Comparison of ENCODE assay signal across 14 cellular contexts in the genomic region with DNA sequence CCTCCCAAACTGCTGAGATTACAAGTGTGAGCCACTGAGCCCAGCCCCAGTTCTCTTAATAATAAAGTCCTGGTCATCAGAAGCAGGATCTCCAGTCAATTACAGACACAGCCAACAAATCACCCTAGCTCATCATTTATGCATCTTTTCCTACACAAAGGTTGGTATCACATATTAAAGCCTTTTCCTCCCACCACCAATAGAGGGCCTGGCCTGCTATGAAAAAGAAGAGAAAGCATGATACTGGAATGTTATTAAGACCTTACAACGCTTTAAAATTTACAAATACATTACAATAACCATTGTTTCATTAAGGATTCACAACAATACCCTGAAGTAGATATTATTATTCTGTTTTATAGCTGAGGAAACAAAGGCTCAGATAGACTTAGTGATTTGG. TPM values are rescaled to one million over a fixed set of nuclear protein-coding genes. Genes with fewer than 3 reads are reported as not detected.
DNase-seq lines count a peak whose midpoint lies in the region; ATAC-seq, FAIRE-seq and TF ChIP-seq lines count a peak whose summit lies in the region.
"Had no signal": no experiment of that assay in that cellular context is flagged by ENCODE, and none has a peak within 500 bp of the region (broad histone marks: within the 10 kb centered on the region; RNA-seq: fewer than 3 reads in every experiment).

No MANE protein-coding gene starts in this region.

- BruUV-seq in Calu3 (replicated peaks; lab: Mats Ljungman, UMichigan), result no TSS peak
- BruUV-seq in K562 (replicated peaks; lab: Mats Ljungman, UMichigan), result no TSS peak

- H3K36me3 Mint-ChIP-seq in Calu3 (ENCODE audit: insufficient read depth, unreplicated experiment) (no peaks in the 10 kb centered on the region), mesothelial cell of epicardium (no peaks in the 10 kb centered on the region)
- H3K36me3 Mint-ChIP-seq in CD8-positive, alpha-beta T cell, result no peaks in the 10 kb centered on the region
- H3K36me3 Mint-ChIP-seq: activated CD4-positive, alpha-beta memory T cell treated with anti-CD3 and anti-CD28 coated beads for 36 hours; activated naive CD8-positive, alpha-beta T cell treated with anti-CD3 and anti-CD28 coated beads for 36 hours; immature natural killer cell had no signal

- in situ Hi-C loops in K562 (cut with MboI), result no loop called here

- H3K4me2 ChIP-seq in K562 (ENCODE audit: insufficient read depth, low read length), result no peak overlapping the region

- TF ChIP-seq RAD21 in K562 (CRISPR knock-in tag; conservative IDR thresholded peaks at IDR 0.05 in 1 of 2, IDR thresholded peaks at IDR 0.05 in 1 of 2), result peak in 1 of 2 experiments; percentile 10; a peak in 1 of 4 replicates

- H3K27ac Mint-ChIP-seq in Calu3 (ENCODE audit: unreplicated experiment) (no peak overlapping the region), mesothelial cell of epicardium (no peak overlapping the region)
- no peak overlapping the region for H3K27ac Mint-ChIP-seq in CD8-positive, alpha-beta T cell
- H3K27ac Mint-ChIP-seq: activated CD4-positive, alpha-beta memory T cell treated with anti-CD3 and anti-CD28 coated beads for 36 hours; activated naive CD8-positive, alpha-beta T cell treated with anti-CD3 and anti-CD28 coated beads for 36 hours; immature natural killer cell had no signal

- H3K4me1 ChIP-seq in K562 (replicated peaks in 1 of 2; ENCODE audit: control insufficient read depth in 2 of 2, insufficient read depth in 2 of 2, low read length in 2 of 2), result no peaks in the 10 kb centered on the region
- no peaks in the 10 kb centered on the region for H3K4me1 ChIP-seq in CD8-positive, alpha-beta T cell (ENCODE audit: insufficient read depth, low read length)
- H3K4me1 ChIP-seq: pancreas, tibial artery had no signal

- H3K9ac ChIP-seq in K562 (ENCODE audit: insufficient read depth in 1 of 2, low read depth in 2 of 2, low read length in 2 of 2), result no peak overlapping the region

- ATAC-seq in K562, result no peak
- no peak for ATAC-seq in CD8-positive, alpha-beta T cell
- ATAC-seq in GM19467 (IDR thresholded peaks at IDR 0.05; ENCODE audit: unreplicated experiment), result no peak
- ATAC-seq: pancreas had no signal

- no peak for TF ChIP-seq POLR2A in K562 (conservative IDR thresholded peaks at IDR 0.05)

- no peak overlapping the region for H3K4me3 ChIP-seq in Jurkat, Clone E6-1 (ENCODE audit: low read length)
- H3K4me3 ChIP-seq in K562, result no peak overlapping the region
- H3K4me3 ChIP-seq in CD8-positive, alpha-beta T cell (ENCODE audit: low read depth, low read length), result no peak overlapping the region
- H3K4me3 ChIP-seq: pancreas, tibial artery had no signal

- H3K9me3 Mint-ChIP-seq in Calu3 (ENCODE audit: low read depth, unreplicated experiment), result no peaks in the 10 kb centered on the region
- H3K9me3 Mint-ChIP-seq in mesothelial cell of epicardium, result no peaks in the 10 kb centered on the region
- H3K9me3 Mint-ChIP-seq in CD8-positive, alpha-beta T cell, result no peaks in the 10 kb centered on the region
- H3K9me3 Mint-ChIP-seq: activated CD4-positive, alpha-beta memory T cell treated with anti-CD3 and anti-CD28 coated beads for 36 hours; activated naive CD8-positive, alpha-beta T cell treated with anti-CD3 and anti-CD28 coated beads for 36 hours had no signal

- no peak for DNase-seq in Calu3
- peak; percentile 3 for DNase-seq in Jurkat, Clone E6-1 (ENCODE audit: low read depth, low spot score)
- DNase-seq in K562 (ENCODE audit: extremely low read depth in 1 of 4, low spot score in 3 of 4), result no peak
- no peak for DNase-seq in mesothelial cell of epicardium (ENCODE audit: low spot score in 2 of 2, unreplicated experiment in 2 of 2)
- DNase-seq in midbrain (lab: John Stamatoyannopoulos, UW), result no peak
- DNase-seq in activated CD4-positive, alpha-beta T cell treated with anti-CD3 and anti-CD28 coated beads, Interleukin-2, amount 50 U/mL, for 1 hour, result no peak
- no peak for DNase-seq in CD8-positive, alpha-beta T cell
- DNase-seq: activated CD4-positive, alpha-beta memory T cell treated with anti-CD3 and anti-CD28 coated beads for 36 hours; activated naive CD8-positive, alpha-beta T cell treated with anti-CD3 and anti-CD28 coated beads for 36 hours; immature natural killer cell; NCI-H2171 treated with DMSO at 0.1 percent for 48 hours; pancreas; tibial artery had no signal

- no CpG with 5 or more reads among the region's 1 CpG for WGBS in K562 (ENCODE audit: insufficient coverage, low coverage, missing lambda C conversion rate)

- no peak for FAIRE-seq in K562 (lab: Jason Lieb, UNC)
- FAIRE-seq: pancreas had no signal

- H3K79me2 ChIP-seq in K562 (ENCODE audit: control insufficient read depth, insufficient read depth, low read length), result no peaks in the 10 kb centered on the region

- no peaks in the 10 kb centered on the region for H4K20me1 ChIP-seq in K562 (replicated peaks; ENCODE audit: control insufficient read depth, insufficient read depth, low read length)

- POLR2A ChIA-PET in K562 (lab: Yijun Ruan, JAX), result no interaction called here
- POLR2A ChIA-PET in CD8-positive, alpha-beta T cell (lab: Charles Lee), result no interaction called here

- TF ChIP-seq CTCF in Calu3 (IDR thresholded peaks at IDR 0.05; ENCODE audit: unreplicated experiment) (peak; percentile 27), K562 (IDR thresholded peaks at IDR 0.05 in 2 of 3, conservative IDR thresholded peaks at IDR 0.05 in 1 of 3; ENCODE audit: insufficient read depth in 2 of 3, low read depth in 1 of 3, low read length in 3 of 3) (peak in 2 of 3 experiments; percentile 18 to 23; a peak in 2 of 6 replicates), mesothelial cell of epicardium (IDR thresholded peaks at IDR 0.05; ENCODE audit: unreplicated experiment) (peak; percentile 13)
- no peak for TF ChIP-seq CTCF in CD8-positive, alpha-beta T cell (IDR thresholded peaks at IDR 0.05)

- H3K36me3 ChIP-seq in K562 (ENCODE audit: control insufficient read depth, insufficient read depth, low read length), result no peaks in the 10 kb centered on the region
- no peaks in the 10 kb centered on the region for H3K36me3 ChIP-seq in CD8-positive, alpha-beta T cell (ENCODE audit: insufficient read depth, low read length)
- H3K36me3 ChIP-seq: pancreas, tibial artery had no signal

- no peak overlapping the region for H3K4me3 Mint-ChIP-seq in Calu3 (ENCODE audit: low read depth, unreplicated experiment)
- no peak overlapping the region for H3K4me3 Mint-ChIP-seq in mesothelial cell of epicardium
- H3K4me3 Mint-ChIP-seq in CD8-positive, alpha-beta T cell, result no peak overlapping the region
- H3K4me3 Mint-ChIP-seq: activated CD4-positive, alpha-beta memory T cell treated with anti-CD3 and anti-CD28 coated beads for 36 hours; activated naive CD8-positive, alpha-beta T cell treated with anti-CD3 and anti-CD28 coated beads for 36 hours; immature natural killer cell had no signal

- intact Hi-C loops in Calu3 (cut with micrococcal nuclease; ENCODE audit: unreplicated experiment) (no loop called here), K562 (cut with micrococcal nuclease) (loop anchor here (10.0 kb wide), 1 partner anchor 63 kb away; no protein-coding TSS in a partner anchor)
- intact Hi-C loops in CD8-positive, alpha-beta T cell (cut with DNase I, micrococcal nuclease), result no loop called here

- no peak for TF ChIP-seq EP300 in K562 (IDR thresholded peaks at IDR 0.05; ENCODE audit: low read length)

- no peak overlapping the region for H3K27ac ChIP-seq in K562 (ENCODE audit: extremely low read depth, low read depth, low read length)
- H3K27ac ChIP-seq in CD8-positive, alpha-beta T cell (ENCODE audit: low read depth, low read length), result no peak overlapping the region
- H3K27ac ChIP-seq: pancreas, tibial artery had no signal

- H3K27me3 ChIP-seq in K562 (ENCODE audit: control insufficient read depth in 2 of 2, insufficient read depth in 2 of 2, low read length in 2 of 2), result no peaks in the 10 kb centered on the region
- H3K27me3 ChIP-seq in CD8-positive, alpha-beta T cell (ENCODE audit: insufficient read depth, low read length), result peaks cover 4% of the 10 kb centered on the region
- H3K27me3 ChIP-seq: pancreas had no signal

- no peaks in the 10 kb centered on the region for H3K4me1 Mint-ChIP-seq in Calu3 (ENCODE audit: low read depth, unreplicated experiment)
- H3K4me1 Mint-ChIP-seq in mesothelial cell of epicardium, result no peaks in the 10 kb centered on the region
- H3K4me1 Mint-ChIP-seq in CD8-positive, alpha-beta T cell (ENCODE audit: low read depth), result no peaks in the 10 kb centered on the region
- H3K4me1 Mint-ChIP-seq: activated naive CD8-positive, alpha-beta T cell treated with anti-CD3 and anti-CD28 coated beads for 36 hours; immature natural killer cell had no signal

- H3K27me3 Mint-ChIP-seq in Calu3 (ENCODE audit: unreplicated experiment) (peaks cover 20% of the 10 kb centered on the region), mesothelial cell of epicardium (ENCODE audit: low read depth) (peaks cover 59% of the 10 kb centered on the region)
- peaks cover 27% of the 10 kb centered on the region for H3K27me3 Mint-ChIP-seq in CD8-positive, alpha-beta T cell (ENCODE audit: low read depth)

- no peaks in the 10 kb centered on the region for H3K9me1 ChIP-seq in K562 (ENCODE audit: control insufficient read depth, insufficient read depth, low read length)

- CTCF ChIA-PET in Calu3 (lab: Charles Lee) (interaction anchor here (0.7 kb wide), 1 partner anchor 108 kb away, joined by 4 read pairs; no protein-coding TSS in a partner anchor), K562 (lab: Yijun Ruan, JAX; ENCODE audit: low intra/inter-chr PET ratio) (no interaction called here)
- CTCF ChIA-PET in CD8-positive, alpha-beta T cell (lab: Charles Lee), result interaction anchor here (0.9 to 1.2 kb wide), 2 partner anchors 11 to 63 kb away, joined by 3 read pairs; no protein-coding TSS in a partner anchor

- no peak overlapping the region for H2AFZ ChIP-seq in K562 (ENCODE audit: low read depth, low read length)

- H3K9me3 ChIP-seq in K562 (replicated peaks; ENCODE audit: control insufficient read depth, insufficient read depth, low read depth, low read length), result no peaks in the 10 kb centered on the region
- H3K9me3 ChIP-seq in CD8-positive, alpha-beta T cell (ENCODE audit: low read length), result no peaks in the 10 kb centered on the region
- H3K9me3 ChIP-seq: pancreas, tibial artery had no signal

RNA-seq across cellular contexts. Expression of gene VAX1, which starts 25.9 kb away (rescaled TPM):
- total RNA-seq in Calu3 (2022) (not detected in 2 replicates), K562 (2014; rRNA removed) (not detected in 2 replicates), K562 (2014; rRNA removed; fragmentation: Illumina TruSeq; extraction: Trizol) (not detected in 2 replicates), K562 (2015; rRNA removed; fragmentation: Illumina TruSeq; extraction: Trizol) (not detected in 2 replicates), K562 (2021) (not detected in 2 replicates), mesothelial cell of epicardium (0.09 TPM in 1 of 3 replicates, not detected in the others)
- not detected for polyA plus RNA-seq in Jurkat, Clone E6-1 (2012; ENCODE audit: insufficient read depth, insufficient read length)
- total RNA-seq in K562 (2011; cell fraction: chromatin; rRNA removed; ENCODE audit: low replicate concordance), result not detected in 2 replicates
- not detected in 2 replicates for total RNA-seq in K562 (2011; cell fraction: nucleolus; rRNA removed)
- total RNA-seq in K562 (2011; cell fraction: nucleoplasm; rRNA removed), result not detected in 2 replicates
- polyA plus RNA-seq in K562 (2011; rRNA removed) (not detected in 2 replicates), K562 (2014; fragmentation: Illumina TruSeq; extraction: Trizol) (not detected in 2 replicates), K562 (2014; fragmentation: Nextera tagmentation; extraction: Ambion mirVana) (not detected), K562 (2014; rRNA removed) (not detected in 2 replicates)
- polyA plus RNA-seq in K562 (2011; cell fraction: cytosol; rRNA removed), result not detected in 2 replicates
- polyA plus RNA-seq in K562 (2011; cell fraction: nucleus; rRNA removed), result not detected in 2 replicates
- polyA plus RNA-seq in K562 (2012), result not detected in 2 replicates
- not detected in 2 replicates for polyA minus RNA-seq in K562 (2011; rRNA and poly(A)+ RNA removed)
- not detected in 2 replicates for polyA minus RNA-seq in K562 (2011; cell fraction: cytosol; rRNA and poly(A)+ RNA removed)
- polyA minus RNA-seq in K562 (2011; cell fraction: nucleus; rRNA and poly(A)+ RNA removed), result not detected in 2 replicates
- not detected for total RNA-seq in CD8-positive, alpha-beta T cell
- total RNA-seq: activated CD4-positive, alpha-beta memory T cell treated with anti-CD3 and anti-CD28 coated beads for 36 hours; activated naive CD8-positive, alpha-beta T cell treated with anti-CD3 and anti-CD28 coated beads for 36 hours; pancreas had no signal
- polyA plus RNA-seq: immature natural killer cell, pancreas had no signal
